Comparison of ENCODE assay signal across 1 cellular context in the genomic region with DNA sequence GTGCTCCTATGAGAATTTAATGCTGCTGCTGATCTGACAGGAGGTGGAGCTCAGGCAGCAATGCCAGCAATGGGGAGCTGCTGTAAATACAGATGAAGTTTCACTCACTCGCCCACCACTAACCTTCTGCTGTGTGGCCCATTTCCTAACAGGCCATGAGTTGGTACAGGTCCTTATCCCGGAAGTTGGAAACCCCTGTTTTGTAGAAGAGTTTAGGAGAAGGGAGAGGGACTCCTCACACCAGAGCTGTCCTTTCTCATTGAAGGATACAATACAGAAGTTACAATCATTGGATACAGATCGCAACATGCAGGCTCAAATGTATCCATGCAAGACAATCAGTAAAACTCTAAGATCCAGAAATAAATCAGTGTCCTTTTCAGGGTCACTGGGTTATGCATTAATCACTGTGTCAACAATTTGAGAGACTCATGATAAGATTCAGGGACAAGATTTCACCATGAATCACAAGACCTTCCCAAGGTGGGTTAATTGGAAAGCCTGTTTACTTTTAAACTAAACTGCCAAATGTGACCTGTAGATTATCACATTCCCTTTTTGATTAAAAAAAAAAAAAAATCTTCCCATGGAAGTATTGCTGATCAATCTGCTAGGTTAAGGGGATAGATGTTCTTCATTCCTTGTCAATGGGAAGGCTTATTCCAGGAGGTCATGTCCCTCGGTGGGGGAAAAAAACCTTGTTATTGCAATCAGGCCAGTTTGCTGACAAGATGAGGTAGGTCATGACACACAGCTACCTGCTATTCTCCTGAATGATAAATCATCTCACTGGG.
A peak's percentile ranks its signal among the peaks of the same experiment; 100 is the strongest.
TF ChIP-seq lines count a peak whose summit lies in the region.

No MANE protein-coding gene starts in this region.

TF ChIP-seq in HepG2, 621 proteins besides CTCF, POLR2A, EP300 and RAD21 (continued from another document and continues in another):
- TF ChIP-seq, protein P1, sequence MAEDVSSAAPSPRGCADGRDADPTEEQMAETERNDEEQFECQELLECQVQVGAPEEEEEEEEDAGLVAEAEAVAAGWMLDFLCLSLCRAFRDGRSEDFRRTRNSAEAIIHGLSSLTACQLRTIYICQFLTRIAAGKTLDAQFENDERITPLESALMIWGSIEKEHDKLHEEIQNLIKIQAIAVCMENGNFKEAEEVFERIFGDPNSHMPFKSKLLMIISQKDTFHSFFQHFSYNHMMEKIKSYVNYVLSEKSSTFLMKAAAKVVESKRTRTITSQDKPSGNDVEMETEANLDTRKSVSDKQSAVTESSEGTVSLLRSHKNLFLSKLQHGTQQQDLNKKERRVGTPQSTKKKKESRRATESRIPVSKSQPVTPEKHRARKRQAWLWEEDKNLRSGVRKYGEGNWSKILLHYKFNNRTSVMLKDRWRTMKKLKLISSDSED (CRISPR knock-in tag; IDR thresholded peaks at IDR 0.05), result no peak
- TF ChIP-seq, protein P2, sequence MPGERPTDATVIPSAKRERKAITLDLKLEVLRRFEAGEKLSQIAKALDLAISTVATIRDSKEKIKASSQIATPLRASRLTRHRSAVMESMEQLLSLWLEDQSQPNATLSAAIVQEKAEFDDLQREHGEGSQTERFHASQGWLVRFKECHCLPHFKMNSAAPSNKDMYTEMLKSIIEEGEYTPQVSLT (CRISPR knock-in tag; IDR thresholded peaks at IDR 0.05; ENCODE audit: borderline replicate concordance, low read depth), result no peak
- TF ChIP-seq, protein P3, sequence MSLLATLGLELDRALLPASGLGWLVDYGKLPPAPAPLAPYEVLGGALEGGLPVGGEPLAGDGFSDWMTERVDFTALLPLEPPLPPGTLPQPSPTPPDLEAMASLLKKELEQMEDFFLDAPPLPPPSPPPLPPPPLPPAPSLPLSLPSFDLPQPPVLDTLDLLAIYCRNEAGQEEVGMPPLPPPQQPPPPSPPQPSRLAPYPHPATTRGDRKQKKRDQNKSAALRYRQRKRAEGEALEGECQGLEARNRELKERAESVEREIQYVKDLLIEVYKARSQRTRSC (CRISPR knock-in tag; IDR thresholded peaks at IDR 0.05; ENCODE audit: low read depth), result no peak
- TF ChIP-seq FIP1L1 (IDR thresholded peaks at IDR 0.05; ENCODE audit: borderline replicate concordance, insufficient read depth, low read depth, low read length), result no peak
- no peak for TF ChIP-seq PAX8 (CRISPR knock-in tag; IDR thresholded peaks at IDR 0.05; ENCODE audit: borderline replicate concordance)
- peak; percentile 46 for TF ChIP-seq HNF4A (CRISPR knock-in tag; IDR thresholded peaks at IDR 0.05)
- no peak for TF ChIP-seq CHD2 (IDR thresholded peaks at IDR 0.05; ENCODE audit: low read depth, low read length)
- peak; percentile 49; the same call in 1 of the 2 replicates for TF ChIP-seq SAP130 (CRISPR knock-in tag; IDR thresholded peaks at IDR 0.05; ENCODE audit: low read depth)
- TF ChIP-seq RBFOX2 (IDR thresholded peaks at IDR 0.05; ENCODE audit: low read depth, low read length), result no peak
- no peak for TF ChIP-seq ZSCAN30 (CRISPR knock-in tag; IDR thresholded peaks at IDR 0.05)
- TF ChIP-seq ZNF234 (CRISPR knock-in tag; conservative IDR thresholded peaks at IDR 0.05), result no peak
- TF ChIP-seq MEIS2 (CRISPR knock-in tag; IDR thresholded peaks at IDR 0.05), result 0 out of 2 replicates have a peak, but pooled peaks have one; percentile 44
- TF ChIP-seq ZNF567 (CRISPR knock-in tag; IDR thresholded peaks at IDR 0.05; ENCODE audit: borderline replicate concordance), result no peak
- TF ChIP-seq SOX6 (IDR thresholded peaks at IDR 0.05), result no peak
- peak; percentile 61; the same call in 1 of the 2 replicates for TF ChIP-seq SOX6 (CRISPR knock-in tag; IDR thresholded peaks at IDR 0.05)
- TF ChIP-seq ZBTB33 (CRISPR knock-in tag; IDR thresholded peaks at IDR 0.05), result no peak
- TF ChIP-seq NR2F2 (IDR thresholded peaks at IDR 0.05; ENCODE audit: borderline replicate concordance, low read depth), result peak; percentile 78
- peak; percentile 17; the same call in 1 of the 2 replicates for TF ChIP-seq ATF2 (CRISPR knock-in tag; IDR thresholded peaks at IDR 0.05)
- no peak for TF ChIP-seq ZNF354B (CRISPR knock-in tag; IDR thresholded peaks at IDR 0.05)
- no peak for TF ChIP-seq ZNF337 (CRISPR knock-in tag; IDR thresholded peaks at IDR 0.05; ENCODE audit: borderline replicate concordance, low read depth)
- TF ChIP-seq ZNF672 (CRISPR knock-in tag; IDR thresholded peaks at IDR 0.05), result no peak
- no peak for TF ChIP-seq ZNF564 (CRISPR knock-in tag; IDR thresholded peaks at IDR 0.05)
- TF ChIP-seq, protein P4, sequence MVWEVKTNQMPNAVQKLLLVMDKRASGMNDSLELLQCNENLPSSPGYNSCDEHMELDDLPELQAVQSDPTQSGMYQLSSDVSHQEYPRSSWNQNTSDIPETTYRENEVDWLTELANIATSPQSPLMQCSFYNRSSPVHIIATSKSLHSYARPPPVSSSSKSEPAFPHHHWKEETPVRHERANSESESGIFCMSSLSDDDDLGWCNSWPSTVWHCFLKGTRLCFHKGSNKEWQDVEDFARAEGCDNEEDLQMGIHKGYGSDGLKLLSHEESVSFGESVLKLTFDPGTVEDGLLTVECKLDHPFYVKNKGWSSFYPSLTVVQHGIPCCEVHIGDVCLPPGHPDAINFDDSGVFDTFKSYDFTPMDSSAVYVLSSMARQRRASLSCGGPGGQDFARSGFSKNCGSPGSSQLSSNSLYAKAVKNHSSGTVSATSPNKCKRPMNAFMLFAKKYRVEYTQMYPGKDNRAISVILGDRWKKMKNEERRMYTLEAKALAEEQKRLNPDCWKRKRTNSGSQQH (CRISPR knock-in tag; IDR thresholded peaks at IDR 0.05; ENCODE audit: low read depth), result no peak
- TF ChIP-seq ZNF263 (CRISPR knock-in tag; IDR thresholded peaks at IDR 0.05), result no peak
- no peak for TF ChIP-seq ZNF746 (CRISPR knock-in tag; IDR thresholded peaks at IDR 0.05)
- no peak for TF ChIP-seq NFYB (CRISPR knock-in tag; IDR thresholded peaks at IDR 0.05)
- TF ChIP-seq ZNF782 (CRISPR knock-in tag; IDR thresholded peaks at IDR 0.05; ENCODE audit: borderline replicate concordance), result no peak
- no peak for TF ChIP-seq ZNF703 (CRISPR knock-in tag; IDR thresholded peaks at IDR 0.05; ENCODE audit: borderline replicate concordance)
- TF ChIP-seq MAF1 (CRISPR knock-in tag; IDR thresholded peaks at IDR 0.05; ENCODE audit: borderline replicate concordance), result no peak
- TF ChIP-seq ZNF841 (CRISPR knock-in tag; IDR thresholded peaks at IDR 0.05; ENCODE audit: borderline replicate concordance), result no peak
- peak; percentile 81 for TF ChIP-seq TARDBP (CRISPR knock-in tag; IDR thresholded peaks at IDR 0.05)
- no peak for TF ChIP-seq E2F5 (CRISPR knock-in tag; conservative IDR thresholded peaks at IDR 0.05)
- TF ChIP-seq PLRG1 (conservative IDR thresholded peaks at IDR 0.05), result no peak
- TF ChIP-seq TBL1XR1 (IDR thresholded peaks at IDR 0.05; ENCODE audit: borderline replicate concordance, low read length, partially characterized antibody), result no peak
- TF ChIP-seq, protein P5, sequence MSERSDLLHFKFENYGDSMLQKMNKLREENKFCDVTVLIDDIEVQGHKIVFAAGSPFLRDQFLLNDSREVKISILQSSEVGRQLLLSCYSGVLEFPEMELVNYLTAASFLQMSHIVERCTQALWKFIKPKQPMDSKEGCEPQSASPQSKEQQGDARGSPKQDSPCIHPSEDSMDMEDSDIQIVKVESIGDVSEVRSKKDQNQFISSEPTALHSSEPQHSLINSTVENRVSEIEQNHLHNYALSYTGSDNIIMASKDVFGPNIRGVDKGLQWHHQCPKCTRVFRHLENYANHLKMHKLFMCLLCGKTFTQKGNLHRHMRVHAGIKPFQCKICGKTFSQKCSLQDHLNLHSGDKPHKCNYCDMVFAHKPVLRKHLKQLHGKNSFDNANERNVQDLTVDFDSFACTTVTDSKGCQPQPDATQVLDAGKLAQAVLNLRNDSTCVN (CRISPR knock-in tag; IDR thresholded peaks at IDR 0.05; ENCODE audit: borderline replicate concordance), result no peak
- no peak for TF ChIP-seq MAFF (IDR thresholded peaks at IDR 0.05; ENCODE audit: low read depth, low read length)
- TF ChIP-seq, protein P6, sequence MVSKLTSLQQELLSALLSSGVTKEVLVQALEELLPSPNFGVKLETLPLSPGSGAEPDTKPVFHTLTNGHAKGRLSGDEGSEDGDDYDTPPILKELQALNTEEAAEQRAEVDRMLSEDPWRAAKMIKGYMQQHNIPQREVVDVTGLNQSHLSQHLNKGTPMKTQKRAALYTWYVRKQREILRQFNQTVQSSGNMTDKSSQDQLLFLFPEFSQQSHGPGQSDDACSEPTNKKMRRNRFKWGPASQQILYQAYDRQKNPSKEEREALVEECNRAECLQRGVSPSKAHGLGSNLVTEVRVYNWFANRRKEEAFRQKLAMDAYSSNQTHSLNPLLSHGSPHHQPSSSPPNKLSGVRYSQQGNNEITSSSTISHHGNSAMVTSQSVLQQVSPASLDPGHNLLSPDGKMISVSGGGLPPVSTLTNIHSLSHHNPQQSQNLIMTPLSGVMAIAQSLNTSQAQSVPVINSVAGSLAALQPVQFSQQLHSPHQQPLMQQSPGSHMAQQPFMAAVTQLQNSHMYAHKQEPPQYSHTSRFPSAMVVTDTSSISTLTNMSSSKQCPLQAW (CRISPR knock-in tag; IDR thresholded peaks at IDR 0.05), result peak; percentile 36; the same call in 1 of the 2 replicates
- TF ChIP-seq RARG (CRISPR knock-in tag; IDR thresholded peaks at IDR 0.05; ENCODE audit: low read depth), result no peak
- TF ChIP-seq, protein P7, sequence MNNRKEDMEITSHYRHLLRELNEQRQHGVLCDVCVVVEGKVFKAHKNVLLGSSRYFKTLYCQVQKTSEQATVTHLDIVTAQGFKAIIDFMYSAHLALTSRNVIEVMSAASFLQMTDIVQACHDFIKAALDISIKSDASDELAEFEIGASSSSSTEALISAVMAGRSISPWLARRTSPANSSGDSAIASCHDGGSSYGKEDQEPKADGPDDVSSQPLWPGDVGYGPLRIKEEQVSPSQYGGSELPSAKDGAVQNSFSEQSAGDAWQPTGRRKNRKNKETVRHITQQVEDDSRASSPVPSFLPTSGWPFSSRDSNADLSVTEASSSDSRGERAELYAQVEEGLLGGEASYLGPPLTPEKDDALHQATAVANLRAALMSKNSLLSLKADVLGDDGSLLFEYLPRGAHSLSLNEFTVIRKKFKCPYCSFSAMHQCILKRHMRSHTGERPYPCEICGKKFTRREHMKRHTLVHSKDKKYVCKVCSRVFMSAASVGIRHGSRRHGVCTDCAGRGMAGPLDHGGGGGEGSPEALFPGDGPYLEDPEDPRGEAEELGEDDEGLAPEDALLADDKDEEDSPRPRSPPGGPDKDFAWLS (CRISPR knock-in tag; IDR thresholded peaks at IDR 0.05; ENCODE audit: borderline replicate concordance), result no peak
- no peak for TF ChIP-seq HOXA7 (CRISPR knock-in tag; IDR thresholded peaks at IDR 0.05)
- TF ChIP-seq ZEB1 (IDR thresholded peaks at IDR 0.05; ENCODE audit: insufficient replicate concordance, low read depth), result no peak
- TF ChIP-seq NR2F6 (IDR thresholded peaks at IDR 0.05), result peak; percentile 77
- TF ChIP-seq NR2F6 (CRISPR knock-in tag; IDR thresholded peaks at IDR 0.05), result peak; percentile 72; the same call in 1 of the 2 replicates
- TF ChIP-seq SALL1 (CRISPR knock-in tag; IDR thresholded peaks at IDR 0.05), result no peak
- TF ChIP-seq, protein P8, sequence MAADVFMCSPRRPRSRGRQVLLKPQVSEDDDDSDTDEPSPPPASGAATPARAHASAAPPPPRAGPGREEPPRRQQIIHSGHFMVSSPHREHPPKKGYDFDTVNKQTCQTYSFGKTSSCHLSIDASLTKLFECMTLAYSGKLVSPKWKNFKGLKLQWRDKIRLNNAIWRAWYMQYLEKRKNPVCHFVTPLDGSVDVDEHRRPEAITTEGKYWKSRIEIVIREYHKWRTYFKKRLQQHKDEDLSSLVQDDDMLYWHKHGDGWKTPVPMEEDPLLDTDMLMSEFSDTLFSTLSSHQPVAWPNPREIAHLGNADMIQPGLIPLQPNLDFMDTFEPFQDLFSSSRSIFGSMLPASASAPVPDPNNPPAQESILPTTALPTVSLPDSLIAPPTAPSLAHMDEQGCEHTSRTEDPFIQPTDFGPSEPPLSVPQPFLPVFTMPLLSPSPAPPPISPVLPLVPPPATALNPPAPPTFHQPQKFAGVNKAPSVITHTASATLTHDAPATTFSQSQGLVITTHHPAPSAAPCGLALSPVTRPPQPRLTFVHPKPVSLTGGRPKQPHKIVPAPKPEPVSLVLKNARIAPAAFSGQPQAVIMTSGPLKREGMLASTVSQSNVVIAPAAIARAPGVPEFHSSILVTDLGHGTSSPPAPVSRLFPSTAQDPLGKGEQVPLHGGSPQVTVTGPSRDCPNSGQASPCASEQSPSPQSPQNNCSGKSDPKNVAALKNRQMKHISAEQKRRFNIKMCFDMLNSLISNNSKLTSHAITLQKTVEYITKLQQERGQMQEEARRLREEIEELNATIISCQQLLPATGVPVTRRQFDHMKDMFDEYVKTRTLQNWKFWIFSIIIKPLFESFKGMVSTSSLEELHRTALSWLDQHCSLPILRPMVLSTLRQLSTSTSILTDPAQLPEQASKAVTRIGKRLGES (CRISPR knock-in tag; IDR thresholded peaks at IDR 0.05; ENCODE audit: borderline replicate concordance), result no peak
- TF ChIP-seq BORCS8-MEF2B (CRISPR knock-in tag; IDR thresholded peaks at IDR 0.05), result no peak
